Comparison of ENCODE assay signal across 12 cellular contexts in genomic region chr3:151008699-151009098, GRCh38. TPM values are rescaled to one million over a fixed set of nuclear protein-coding genes. Genes with fewer than 3 reads are reported as not detected.
DNase-seq lines count a peak whose midpoint lies in the region; ATAC-seq and TF ChIP-seq lines count a peak whose summit lies in the region.
"Had no signal": no experiment of that assay in that cellular context is flagged by ENCODE, and none has a peak within 500 bp of the region (broad histone marks: within the 10 kb centered on the region; RNA-seq: fewer than 3 reads in every experiment).

No MANE protein-coding gene starts in this region.

- DNase-seq in AG08396 (ENCODE audit: low spot score), result peak; percentile 33
- peak; percentile 17 for DNase-seq in HPDE6-E6E7 (ENCODE audit: extremely low spot score)
- DNase-seq in astrocyte of the cerebellum (ENCODE audit: low read depth), result peak; percentile 52
- peak; percentile 23 for DNase-seq in kidney glomerular epithelial cell (lab: John Stamatoyannopoulos, UW)
- no peak for DNase-seq in SHP77 treated with DMSO at 0.1 percent for 48 hours (lab: John Stamatoyannopoulos, UW)
- no peak for DNase-seq in stimulated activated CD4-positive, alpha-beta T cell treated with anti-CD3 and anti-CD28 coated beads, Interleukin-4, amount 100 ng/mL, for 4 hours
- DNase-seq: activated T-cell treated with anti-CD3 and anti-CD28 coated beads, Interleukin-2, amount 50 U/mL, for 4 hours; hypothalamus had no signal

- ATAC-seq in esophagus mucosa (no peak), GM18517 (IDR thresholded peaks at IDR 0.05; ENCODE audit: unreplicated experiment) (no peak)
- ATAC-seq: activated T-cell treated with anti-CD3 and anti-CD28 coated beads, Interleukin-2, amount 50 U/mL, for 4 hours; sciatic nerve had no signal

- H3K4me3 ChIP-seq in astrocyte of the cerebellum (ENCODE audit: low read depth, low read length), result no peak overlapping the region

- in situ Hi-C loops in astrocyte of the cerebellum (cut with HindIII; ENCODE audit: low sequenced_read_pairs), result no loop called here

- TF ChIP-seq CTCF in astrocyte of the cerebellum (IDR thresholded peaks at IDR 0.05; ENCODE audit: low read depth, low read length, missing control alignments), result peak; percentile 60

RNA-seq across cellular contexts. Expression of gene CLRN1, which starts 36.2 kb away (rescaled TPM):
- total RNA-seq in esophagus mucosa, result not detected
- total RNA-seq: activated T-cell treated with anti-CD3 and anti-CD28 coated beads, Interleukin-2, amount 50 U/mL, for 4 hours; sciatic nerve; subcutaneous adipose tissue had no signal

Comparison
In these comparisons a context has a peak if more than half of its experiments do, and no peak if none do; other contexts are left out.
1. DNase-seq: peak in AG08396 (single experiment), HPDE6-E6E7 (single experiment), astrocyte of the cerebellum (single experiment) and kidney glomerular epithelial cell (single experiment); none in SHP77 treated with DMSO at 0.1 percent for 48 hours (single experiment) and stimulated activated CD4-positive, alpha-beta T cell treated with anti-CD3 and anti-CD28 coated beads, Interleukin-4, amount 100 ng/mL, for 4 hours (0 of 2).